Comparison of ENCODE assay signal across 25 cellular contexts in genomic region chr9:79688363-79688762, GRCh38.
"Had no signal": no experiment of that assay in that cellular context is flagged by ENCODE, and none has a peak within 500 bp of the region (broad histone marks: within the 10 kb centered on the region; RNA-seq: fewer than 3 reads in every experiment).

No MANE protein-coding gene starts in this region.

- H3K4me2 ChIP-seq: hepatocyte had no signal

- H3K4me3 Mint-ChIP-seq: mesothelial cell of epicardium; nephron progenitor cell; stimulated activated naive B cell treated with anti-CD40 and anti-IgM and Interleukin-4, amounts not matched to agents 10 μg/mL and 1 μg/mL and 100 μg/mL, for 72 hours; stimulated activated naive CD8-positive, alpha-beta T cell treated with anti-CD3 and anti-CD28 coated beads, Interleukin-15, Interleukin-2, amounts not matched to agents 100 ng/mL and 50 ng/mL, for 24 hours had no signal

- DNase-seq: effector memory CD8-positive, alpha-beta T cell; foreskin fibroblast; heart left ventricle; left cardiac atrium; left lung; mesenchymal stem cell; mucosa of descending colon; naive B cell; nephron progenitor cell; nucleus accumbens; sigmoid colon; stimulated activated CD4-positive, alpha-beta T cell treated with anti-CD3 and anti-CD28 coated beads, Interleukin-2, amount 100 ng/mL, for 24 hours; stimulated activated CD4-positive, alpha-beta T cell treated with anti-CD3 and anti-CD28 coated beads, Interleukin-4, amount 100 ng/mL, for 4 hours; stimulated activated naive B cell treated with anti-CD40 and anti-IgM and Interleukin-4, amounts not matched to agents 10 μg/mL and 1 μg/mL and 100 μg/mL, for 72 hours; upper lobe of right lung; uterus had no signal

- H3K4me3 ChIP-seq: coronary artery, gastroesophageal sphincter, heart left ventricle, hepatocyte, left lung, mucosa of descending colon, prostate gland, right atrium auricular region, sigmoid colon, thoracic aorta, tibial nerve, upper lobe of right lung, uterus had no signal

- H3K9me3 Mint-ChIP-seq: effector memory CD8-positive, alpha-beta T cell; mesothelial cell of epicardium; naive B cell; nephron progenitor cell; stimulated activated naive CD8-positive, alpha-beta T cell treated with anti-CD3 and anti-CD28 coated beads, Interleukin-15, Interleukin-2, amounts not matched to agents 100 ng/mL and 50 ng/mL, for 24 hours had no signal

- H3K27ac ChIP-seq: coronary artery, gastroesophageal sphincter, heart left ventricle, hepatocyte, left lung, prostate gland, right atrium auricular region, sigmoid colon, thoracic aorta, tibial nerve, upper lobe of right lung, uterus had no signal

- H3K27me3 Mint-ChIP-seq: effector memory CD8-positive, alpha-beta T cell; naive B cell; stimulated activated naive B cell treated with anti-CD40 and anti-IgM and Interleukin-4, amounts not matched to agents 10 μg/mL and 1 μg/mL and 100 μg/mL, for 72 hours; stimulated activated naive CD8-positive, alpha-beta T cell treated with anti-CD3 and anti-CD28 coated beads, Interleukin-15, Interleukin-2, amounts not matched to agents 100 ng/mL and 50 ng/mL, for 24 hours had no signal

- ATAC-seq: effector memory CD8-positive, alpha-beta T cell; gastroesophageal sphincter; heart left ventricle; left cardiac atrium; left lung; mucosa of descending colon; stimulated activated naive B cell treated with anti-CD40 and anti-IgM and Interleukin-4, amounts not matched to agents 10 μg/mL and 1 μg/mL and 100 μg/mL, for 72 hours; upper lobe of right lung had no signal

- H3K36me3 ChIP-seq: gastroesophageal sphincter, heart left ventricle, left lung, prostate gland, right atrium auricular region, sigmoid colon, thoracic aorta, tibial nerve, upper lobe of right lung, uterus had no signal

- H3K9me3 ChIP-seq: gastroesophageal sphincter, heart left ventricle, left lung, mucosa of descending colon, prostate gland, right atrium auricular region, sigmoid colon, thoracic aorta, tibial nerve, upper lobe of right lung, uterus had no signal

- H3K27me3 ChIP-seq: gastroesophageal sphincter, heart left ventricle, hepatocyte, left lung, right atrium auricular region, sigmoid colon, tibial nerve, upper lobe of right lung, uterus had no signal

- H3K27ac Mint-ChIP-seq: mesothelial cell of epicardium; nephron progenitor cell; stimulated activated naive CD8-positive, alpha-beta T cell treated with anti-CD3 and anti-CD28 coated beads, Interleukin-15, Interleukin-2, amounts not matched to agents 100 ng/mL and 50 ng/mL, for 24 hours had no signal

- H3K4me1 ChIP-seq: left lung, prostate gland, upper lobe of right lung, uterus had no signal
